ENCODE assay signal across 8 cellular contexts in the genomic region with DNA sequence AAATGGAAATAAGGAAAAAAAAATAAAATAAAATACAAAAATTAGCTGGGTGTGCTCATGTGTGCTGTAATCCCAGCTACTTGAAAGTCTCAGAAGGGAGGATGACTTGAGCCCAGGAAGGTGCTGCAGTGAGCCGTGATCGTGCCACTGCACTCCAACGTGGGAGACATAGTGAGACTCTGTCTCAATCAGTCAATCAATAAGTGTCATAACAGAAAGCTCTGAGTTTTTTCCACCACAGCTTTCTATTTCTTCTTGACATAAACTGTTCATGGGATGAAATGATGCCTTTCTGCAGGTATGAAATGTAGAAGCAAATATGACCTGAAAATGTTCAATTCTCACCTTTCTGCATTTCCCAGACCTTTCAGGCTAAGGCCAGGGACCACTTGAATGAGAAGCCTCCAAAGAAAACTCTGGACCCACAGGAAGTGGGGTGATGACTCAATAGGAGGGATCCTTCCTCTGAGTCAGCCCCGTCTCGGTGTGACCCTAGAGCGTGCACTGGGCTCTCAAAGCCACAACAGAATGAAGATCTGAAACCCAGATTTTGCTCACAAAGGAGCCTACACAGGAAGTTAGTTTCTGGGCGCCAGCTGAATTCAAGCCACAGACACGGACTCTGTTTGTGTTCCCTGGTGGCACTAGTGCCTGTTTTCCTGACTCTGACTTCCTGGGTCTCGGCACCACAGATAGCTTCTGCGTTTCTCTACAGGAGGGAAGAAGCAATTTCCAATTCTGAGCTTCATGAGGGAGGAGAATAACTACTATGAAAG.
DNase-seq lines count a peak whose midpoint lies in the region; ATAC-seq and TF ChIP-seq lines count a peak whose summit lies in the region.

No MANE protein-coding gene starts in this region.

- H3K4me3 Mint-ChIP-seq in Calu3 (ENCODE audit: low read depth, unreplicated experiment), result peak overlapping the region; percentile 62
- H3K4me3 Mint-ChIP-seq in naive thymus-derived CD8-positive, alpha-beta T cell, result peak overlapping the region; percentile 26 to 86 (median 80)
- peak overlapping the region; percentile 70 to 86 for H3K4me3 Mint-ChIP-seq in stimulated activated naive CD8-positive, alpha-beta T cell treated with anti-CD3 and anti-CD28 coated beads, Interleukin-15, amount 100 ng/mL, for 72 hours

- POLR2A ChIA-PET in naive thymus-derived CD8-positive, alpha-beta T cell (lab: Charles Lee), result interaction anchor here (0.7 to 1.5 kb wide), 4 partner anchors 26 to 106 kb away, joined by 3 to 5 read pairs (median 3); no protein-coding TSS in a partner anchor

- peaks cover 8% of the 10 kb centered on the region for H3K36me3 Mint-ChIP-seq in Calu3 (ENCODE audit: insufficient read depth, unreplicated experiment)
- peaks cover 0 to 19% (median 3%) of the 10 kb centered on the region in 3 donors for H3K36me3 Mint-ChIP-seq in naive thymus-derived CD8-positive, alpha-beta T cell

- no peaks in the 10 kb centered on the region for H3K27me3 Mint-ChIP-seq in Calu3 (ENCODE audit: unreplicated experiment)
- no peaks in the 10 kb centered on the region for H3K27me3 Mint-ChIP-seq in naive thymus-derived CD8-positive, alpha-beta T cell
- H3K27me3 Mint-ChIP-seq in stimulated activated naive CD8-positive, alpha-beta T cell treated with anti-CD3 and anti-CD28 coated beads, Interleukin-15, amount 100 ng/mL, for 72 hours, result no peaks in the 10 kb centered on the region

- peak overlapping the region; percentile 87 for H3K27ac Mint-ChIP-seq in Calu3 (ENCODE audit: unreplicated experiment)
- H3K27ac Mint-ChIP-seq in naive thymus-derived CD8-positive, alpha-beta T cell, result peak overlapping the region; percentile 70 to 95 (median 85)
- peak overlapping the region; percentile 76 to 87 for H3K27ac Mint-ChIP-seq in stimulated activated naive CD8-positive, alpha-beta T cell treated with anti-CD3 and anti-CD28 coated beads, Interleukin-15, amount 100 ng/mL, for 72 hours

- DNase-seq in Calu3 (peak; percentile 63), M059J (ENCODE audit: low read depth) (peak; percentile 99), NCI-H524 (lab: John Stamatoyannopoulos, UW) (no peak)
- DNase-seq in activated CD4-positive, alpha-beta T cell treated with anti-CD3 and anti-CD28 coated beads, Interleukin-2, amount 50 U/mL, for 4 hours, result peak; percentile 51 to 56
- peak; percentile 60 for DNase-seq in effector CD4-positive, alpha-beta T cell
- DNase-seq in naive thymus-derived CD8-positive, alpha-beta T cell, result peak; percentile 9 to 77 (median 58)
- peak; percentile 76 to 90 for DNase-seq in stimulated activated naive CD8-positive, alpha-beta T cell treated with anti-CD3 and anti-CD28 coated beads, Interleukin-15, amount 100 ng/mL, for 72 hours

- intact Hi-C loops in Calu3 (cut with micrococcal nuclease; ENCODE audit: unreplicated experiment), result loop anchor here (2.0 to 5.0 kb wide), 3 partner anchors 59 to 198 kb away; no protein-coding TSS in a partner anchor

- no TSS peak for BruUV-seq in Calu3 (replicated peaks; lab: Mats Ljungman, UMichigan)

- no peak for TF ChIP-seq CTCF in Calu3 (IDR thresholded peaks at IDR 0.05; ENCODE audit: unreplicated experiment)

- peaks cover 38% of the 10 kb centered on the region for H3K4me1 Mint-ChIP-seq in Calu3 (ENCODE audit: low read depth, unreplicated experiment)
- peaks cover 34 to 72% (median 55%) of the 10 kb centered on the region in 4 donors for H3K4me1 Mint-ChIP-seq in naive thymus-derived CD8-positive, alpha-beta T cell
- H3K4me1 Mint-ChIP-seq in stimulated activated naive CD8-positive, alpha-beta T cell treated with anti-CD3 and anti-CD28 coated beads, Interleukin-15, amount 100 ng/mL, for 72 hours, result peaks cover 56% of the 10 kb centered on the region

- peak; percentile 98 for ATAC-seq in GM21737 (IDR thresholded peaks at IDR 0.05; ENCODE audit: unreplicated experiment)
- peak; percentile 93 to 94 for ATAC-seq in naive thymus-derived CD8-positive, alpha-beta T cell
- ATAC-seq in stimulated activated naive CD8-positive, alpha-beta T cell treated with anti-CD3 and anti-CD28 coated beads, Interleukin-15, amount 100 ng/mL, for 72 hours, result peak; percentile 99

- H3K9me3 Mint-ChIP-seq in Calu3 (ENCODE audit: low read depth, unreplicated experiment), result no peaks in the 10 kb centered on the region
- H3K9me3 Mint-ChIP-seq in naive thymus-derived CD8-positive, alpha-beta T cell, result no peaks in the 10 kb centered on the region
- no peaks in the 10 kb centered on the region for H3K9me3 Mint-ChIP-seq in stimulated activated naive CD8-positive, alpha-beta T cell treated with anti-CD3 and anti-CD28 coated beads, Interleukin-15, amount 100 ng/mL, for 72 hours

- CTCF ChIA-PET in Calu3 (lab: Charles Lee), result interaction anchor here (0.6 to 1.2 kb wide), 8 partner anchors 11 to 1723 kb away, joined by 3 to 8 read pairs (median 3); no protein-coding TSS in a partner anchor

Comparison
In these comparisons a context has a peak if more than half of its experiments do, and no peak if none do; other contexts are left out.
1. DNase-seq: peak in Calu3 (single experiment), M059J (single experiment), activated CD4-positive, alpha-beta T cell treated with anti-CD3 and anti-CD28 coated beads, Interleukin-2, amount 50 U/mL, for 4 hours (2 of 2), effector CD4-positive, alpha-beta T cell (single experiment), naive thymus-derived CD8-positive, alpha-beta T cell (10 of 10) and stimulated activated naive CD8-positive, alpha-beta T cell treated with anti-CD3 and anti-CD28 coated beads, Interleukin-15, amount 100 ng/mL, for 72 hours (2 of 2); none in NCI-H524 (0 of 2).
2. Peak in every context shown above with its lines, with median percentiles within 50 percentile points of each other: H3K27ac Mint-ChIP-seq, H3K4me3 Mint-ChIP-seq and ATAC-seq.